ENCODE assay signal across 16 cellular contexts in the genomic region with DNA sequence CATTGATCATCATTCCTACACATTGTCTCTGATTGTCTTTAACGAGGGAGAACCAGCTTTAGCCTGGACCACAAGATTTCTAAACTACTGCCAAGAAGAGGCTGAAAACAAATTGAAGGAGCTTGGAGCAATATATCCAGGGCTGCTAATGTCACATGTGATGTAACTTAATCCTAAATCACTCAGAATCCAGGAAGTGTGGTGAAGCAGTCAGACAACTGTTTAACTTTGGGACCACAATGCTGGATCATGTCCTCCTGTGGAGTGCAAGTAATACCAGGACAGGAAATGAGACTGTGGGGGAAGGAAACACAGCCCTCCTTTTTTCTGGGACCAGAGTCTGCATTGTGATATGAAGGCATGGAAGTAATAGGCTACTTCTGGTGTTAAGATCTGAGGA.
DNase-seq lines count a peak whose midpoint lies in the region; ATAC-seq, FAIRE-seq and TF ChIP-seq lines count a peak whose summit lies in the region.
"Had no signal": no experiment of that assay in that cellular context is flagged by ENCODE, and none has a peak within 500 bp of the region (broad histone marks: within the 10 kb centered on the region; RNA-seq: fewer than 3 reads in every experiment).

No MANE protein-coding gene starts in this region.

- CTCF ChIA-PET in activated CD4-positive, alpha-beta memory T cell treated with anti-CD3 and anti-CD28 coated beads, Interleukin-2, amount 10 ng/mL, durations not matched to agents 7 days and 5 days (lab: Charles Lee) = no interaction called here

- H2AFZ ChIP-seq in mesenchymal stem cell (ENCODE audit: low read depth, low read length) = no peak overlapping the region

- H3K14ac ChIP-seq in mesenchymal stem cell (ENCODE audit: low read length in 2 of 2) = no peak overlapping the region

- H3K9ac ChIP-seq in mesenchymal stem cell (ENCODE audit: low read length) = no peak overlapping the region

- no peak overlapping the region for H3K4me3 ChIP-seq in AG10803 (ENCODE audit: low read length)
- H3K4me3 ChIP-seq in bronchial epithelial cell (ENCODE audit: low read depth, low read length) = no peak overlapping the region
- no peak overlapping the region for H3K4me3 ChIP-seq in mesenchymal stem cell (ENCODE audit: insufficient read depth in 1 of 2, low read depth in 1 of 2, low read length in 2 of 2)
- no peak overlapping the region for H3K4me3 ChIP-seq in HAP-1
- H3K4me3 ChIP-seq: uterus had no signal

- H3K27ac Mint-ChIP-seq in activated CD4-positive, alpha-beta memory T cell treated with anti-CD3 and anti-CD28 coated beads, Interleukin-2, amount 10 ng/mL, durations not matched to agents 7 days and 5 days = no peak overlapping the region
- H3K27ac Mint-ChIP-seq: activated CD4-positive, alpha-beta T cell treated with anti-CD3 and anti-CD28 coated beads for 36 hours; B cell had no signal

- no peaks in the 10 kb centered on the region for H3K36me3 ChIP-seq in bronchial epithelial cell (ENCODE audit: control insufficient read depth, insufficient read depth, low read length)
- no peaks in the 10 kb centered on the region for H3K36me3 ChIP-seq in mesenchymal stem cell (ENCODE audit: control insufficient read depth in 1 of 2, insufficient read depth in 2 of 2, low read depth in 1 of 2, low read length in 2 of 2)
- no peaks in the 10 kb centered on the region for H3K36me3 ChIP-seq in HAP-1 (replicated peaks)
- H3K36me3 ChIP-seq: neutrophil, uterus had no signal

- H3K27me3 ChIP-seq in bronchial epithelial cell (ENCODE audit: control insufficient read depth, insufficient read depth, low read length) (no peaks in the 10 kb centered on the region), mesenchymal stem cell (ENCODE audit: control insufficient read depth in 1 of 2, insufficient read depth in 1 of 2, low read length in 2 of 2) (no peaks in the 10 kb centered on the region), HAP-1 (ENCODE audit: low read depth) (no peaks in the 10 kb centered on the region)
- H3K27me3 ChIP-seq: neutrophil, uterus had no signal

- H3K9me3 ChIP-seq in mesenchymal stem cell (ENCODE audit: control insufficient read depth, low read length) (peaks cover 32% of the 10 kb centered on the region), HAP-1 (no peaks in the 10 kb centered on the region)
- H3K9me3 ChIP-seq: neutrophil had no signal

- H3K4me1 ChIP-seq in mesenchymal stem cell (ENCODE audit: control insufficient read depth, insufficient read depth, low read depth, low read length) (no peaks in the 10 kb centered on the region), HAP-1 (no peaks in the 10 kb centered on the region)
- H3K4me1 ChIP-seq: uterus had no signal

- no peak overlapping the region for H2BK15ac ChIP-seq in mesenchymal stem cell (ENCODE audit: low read depth, poor library complexity, severe bottlenecking)

- DNase-seq in AG10803 (ENCODE audit: low read depth) (peak; percentile 15), MV-4-11 (lab: John Stamatoyannopoulos, UW) (peak; percentile 85), bronchial epithelial cell (ENCODE audit: low read depth) (peak; percentile 36), mesenchymal stem cell (peak; percentile 87), HAP-1 (ENCODE audit: low spot score in 2 of 2) (no peak), cerebellum (ENCODE audit: low spot score) (no peak)
- no peak for DNase-seq in activated CD4-positive, alpha-beta memory T cell treated with anti-CD3 and anti-CD28 coated beads, Interleukin-2, amount 10 ng/mL, durations not matched to agents 7 days and 5 days
- DNase-seq: activated CD4-positive, alpha-beta T cell treated with anti-CD3 and anti-CD28 coated beads for 36 hours; central memory CD4-positive, alpha-beta T cell; NCI-H1092 treated with DMSO at 0.1 percent for 48 hours; NCI-H748 treated with DMSO at 0.1 percent for 48 hours; uterus had no signal

- no peak overlapping the region for H3K4me2 ChIP-seq in mesenchymal stem cell (ENCODE audit: low read length, poor library complexity, severe bottlenecking)

- H3K4me3 Mint-ChIP-seq in activated CD4-positive, alpha-beta memory T cell treated with anti-CD3 and anti-CD28 coated beads, Interleukin-2, amount 10 ng/mL, durations not matched to agents 7 days and 5 days = no peak overlapping the region
- H3K4me3 Mint-ChIP-seq: activated CD4-positive, alpha-beta T cell treated with anti-CD3 and anti-CD28 coated beads for 36 hours; B cell had no signal

- H3K27me3 Mint-ChIP-seq in activated CD4-positive, alpha-beta memory T cell treated with anti-CD3 and anti-CD28 coated beads, Interleukin-2, amount 10 ng/mL, durations not matched to agents 7 days and 5 days = no peaks in the 10 kb centered on the region

- no peaks in the 10 kb centered on the region for H3K79me1 ChIP-seq in mesenchymal stem cell (replicated peaks; ENCODE audit: low read length, poor library complexity, severe bottlenecking)

- ATAC-seq in HG02623 (IDR thresholded peaks at IDR 0.05; ENCODE audit: unreplicated experiment) = no peak
- ATAC-seq: activated CD4-positive, alpha-beta T cell treated with anti-CD3 and anti-CD28 coated beads for 36 hours; left lobe of liver had no signal

- peak overlapping the region; percentile 65 for H2BK120ac ChIP-seq in mesenchymal stem cell (ENCODE audit: low read depth, low read length)

- no peak overlapping the region for H2BK5ac ChIP-seq in mesenchymal stem cell (ENCODE audit: low read depth, low read length, poor library complexity, severe bottlenecking)

- TF ChIP-seq CTCF in AG10803 (conservative IDR thresholded peaks at IDR 0.05; ENCODE audit: low read length) = no peak
- TF ChIP-seq CTCF in bronchial epithelial cell (IDR thresholded peaks at IDR 0.05; ENCODE audit: insufficient read depth, low read length, severe bottlenecking) = no peak

- POLR2A ChIA-PET in activated CD4-positive, alpha-beta memory T cell treated with anti-CD3 and anti-CD28 coated beads, Interleukin-2, amount 10 ng/mL, durations not matched to agents 7 days and 5 days (lab: Charles Lee) = interaction anchor here (0.6 kb wide), 1 partner anchor 610 kb away, joined by 3 read pairs; no protein-coding TSS in a partner anchor

- H3K4me1 Mint-ChIP-seq in activated CD4-positive, alpha-beta memory T cell treated with anti-CD3 and anti-CD28 coated beads, Interleukin-2, amount 10 ng/mL, durations not matched to agents 7 days and 5 days = no peaks in the 10 kb centered on the region
- H3K4me1 Mint-ChIP-seq: activated CD4-positive, alpha-beta T cell treated with anti-CD3 and anti-CD28 coated beads for 36 hours; B cell had no signal

- no peak overlapping the region for H4K91ac ChIP-seq in mesenchymal stem cell (ENCODE audit: low read length)

- no peak overlapping the region for H3K23ac ChIP-seq in mesenchymal stem cell (ENCODE audit: low read length in 2 of 2)

- H3K27ac ChIP-seq in mesenchymal stem cell (ENCODE audit: low read length, poor library complexity, severe bottlenecking) = no peak overlapping the region
- H3K27ac ChIP-seq: neutrophil, uterus had no signal

- WGBS in mesenchymal stem cell = no CpG with 5 or more reads among the region's 1 CpG

- H3K18ac ChIP-seq in mesenchymal stem cell (ENCODE audit: low read depth in 1 of 2, low read length in 2 of 2) = peak overlapping the region in 1 of 2 experiments; percentile 74

- no peak for FAIRE-seq in bronchial epithelial cell (lab: Jason Lieb, UNC)

- in situ Hi-C loops in HAP-1 (cut with MboI; ENCODE audit: low sequenced_read_pairs) = no loop called here

- H3K36me3 Mint-ChIP-seq in activated CD4-positive, alpha-beta memory T cell treated with anti-CD3 and anti-CD28 coated beads, Interleukin-2, amount 10 ng/mL, durations not matched to agents 7 days and 5 days (ENCODE audit: low read depth) = no peaks in the 10 kb centered on the region

- peak overlapping the region; percentile 47 for H4K8ac ChIP-seq in mesenchymal stem cell (ENCODE audit: low read length)

- H2AK5ac ChIP-seq in mesenchymal stem cell (ENCODE audit: low read length, severe bottlenecking) = no peak overlapping the region

- H3K9me3 Mint-ChIP-seq in activated CD4-positive, alpha-beta memory T cell treated with anti-CD3 and anti-CD28 coated beads, Interleukin-2, amount 10 ng/mL, durations not matched to agents 7 days and 5 days = no peaks in the 10 kb centered on the region

- no peak overlapping the region for H2BK12ac ChIP-seq in mesenchymal stem cell (ENCODE audit: low read length in 2 of 2)

- no peak overlapping the region for H3K4ac ChIP-seq in mesenchymal stem cell (ENCODE audit: low read depth in 1 of 2, low read length in 2 of 2)

Comparison
In these comparisons a context has a peak if more than half of its experiments do, and no peak if none do; other contexts are left out.
1. DNase-seq: peak in AG10803 (single experiment), MV-4-11 (single experiment), bronchial epithelial cell (single experiment) and mesenchymal stem cell (single experiment); none in HAP-1 (0 of 2), activated CD4-positive, alpha-beta memory T cell treated with anti-CD3 and anti-CD28 coated beads, Interleukin-2, amount 10 ng/mL, durations not matched to agents 7 days and 5 days (single experiment) and cerebellum (single experiment).